In the genomic region with DNA sequence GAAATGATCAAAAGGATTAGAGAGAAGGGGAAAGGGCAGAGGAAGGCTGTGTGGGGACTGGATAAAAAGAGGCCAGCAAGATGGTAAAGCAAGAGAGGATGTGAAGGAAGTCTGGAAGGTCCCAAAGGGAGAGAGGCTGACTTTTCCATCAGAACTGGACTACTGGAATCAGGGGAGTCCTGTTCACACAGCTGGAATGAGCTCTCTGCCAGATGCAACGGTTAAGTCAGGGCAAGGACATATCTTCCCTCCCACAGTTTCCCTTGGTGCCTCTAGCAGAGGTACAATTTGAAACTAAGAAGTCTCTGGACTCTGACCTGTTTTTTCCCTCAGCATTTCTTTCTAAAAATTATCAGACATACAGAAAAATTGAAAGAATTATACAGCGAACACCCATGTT, we compare ENCODE assay signal across 1 cellular context.
TF ChIP-seq lines count a peak whose summit lies in the region.

No MANE protein-coding gene starts in this region.

TF ChIP-seq in IMR-90, 13 proteins besides CTCF, POLR2A, EP300 and RAD21:
- no peak for TF ChIP-seq CHD1 (IDR thresholded peaks at IDR 0.05; ENCODE audit: low read depth, low read length)
- TF ChIP-seq NFE2L2 (IDR thresholded peaks at IDR 0.05; ENCODE audit: low read depth, low read length) = no peak
- TF ChIP-seq FOS (IDR thresholded peaks at IDR 0.05; ENCODE audit: low read depth, low read length) = no peak
- TF ChIP-seq RFX5 (IDR thresholded peaks at IDR 0.05; ENCODE audit: low read depth, low read length) = no peak
- no peak for TF ChIP-seq RCOR1 (IDR thresholded peaks at IDR 0.05; ENCODE audit: insufficient replicate concordance, low read length)
- TF ChIP-seq, protein P1, sequence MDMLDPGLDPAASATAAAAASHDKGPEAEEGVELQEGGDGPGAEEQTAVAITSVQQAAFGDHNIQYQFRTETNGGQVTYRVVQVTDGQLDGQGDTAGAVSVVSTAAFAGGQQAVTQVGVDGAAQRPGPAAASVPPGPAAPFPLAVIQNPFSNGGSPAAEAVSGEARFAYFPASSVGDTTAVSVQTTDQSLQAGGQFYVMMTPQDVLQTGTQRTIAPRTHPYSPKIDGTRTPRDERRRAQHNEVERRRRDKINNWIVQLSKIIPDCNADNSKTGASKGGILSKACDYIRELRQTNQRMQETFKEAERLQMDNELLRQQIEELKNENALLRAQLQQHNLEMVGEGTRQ (IDR thresholded peaks at IDR 0.05; ENCODE audit: low read depth, low read length) = no peak
- no peak for TF ChIP-seq BHLHE40 (IDR thresholded peaks at IDR 0.05; ENCODE audit: low read depth, low read length)
- no peak for TF ChIP-seq MAFK (IDR thresholded peaks at IDR 0.05; ENCODE audit: low read depth, low read length)
- TF ChIP-seq SMC3 (IDR thresholded peaks at IDR 0.05; ENCODE audit: low read depth, low read length) = no peak
- no peak for TF ChIP-seq MXI1 (IDR thresholded peaks at IDR 0.05; ENCODE audit: borderline replicate concordance, low read depth, low read length)
- TF ChIP-seq, protein P2, sequence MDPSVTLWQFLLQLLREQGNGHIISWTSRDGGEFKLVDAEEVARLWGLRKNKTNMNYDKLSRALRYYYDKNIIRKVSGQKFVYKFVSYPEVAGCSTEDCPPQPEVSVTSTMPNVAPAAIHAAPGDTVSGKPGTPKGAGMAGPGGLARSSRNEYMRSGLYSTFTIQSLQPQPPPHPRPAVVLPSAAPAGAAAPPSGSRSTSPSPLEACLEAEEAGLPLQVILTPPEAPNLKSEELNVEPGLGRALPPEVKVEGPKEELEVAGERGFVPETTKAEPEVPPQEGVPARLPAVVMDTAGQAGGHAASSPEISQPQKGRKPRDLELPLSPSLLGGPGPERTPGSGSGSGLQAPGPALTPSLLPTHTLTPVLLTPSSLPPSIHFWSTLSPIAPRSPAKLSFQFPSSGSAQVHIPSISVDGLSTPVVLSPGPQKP (IDR thresholded peaks at IDR 0.05; ENCODE audit: borderline replicate concordance, low read depth, low read length) = no peak
- no peak for TF ChIP-seq CEBPB (IDR thresholded peaks at IDR 0.05; ENCODE audit: low read depth, low read length)
- no peak for TF ChIP-seq MAZ (IDR thresholded peaks at IDR 0.05; ENCODE audit: borderline replicate concordance, low read depth, low read length)
